Comparison of ENCODE assay signal across 23 cellular contexts in the genomic region with DNA sequence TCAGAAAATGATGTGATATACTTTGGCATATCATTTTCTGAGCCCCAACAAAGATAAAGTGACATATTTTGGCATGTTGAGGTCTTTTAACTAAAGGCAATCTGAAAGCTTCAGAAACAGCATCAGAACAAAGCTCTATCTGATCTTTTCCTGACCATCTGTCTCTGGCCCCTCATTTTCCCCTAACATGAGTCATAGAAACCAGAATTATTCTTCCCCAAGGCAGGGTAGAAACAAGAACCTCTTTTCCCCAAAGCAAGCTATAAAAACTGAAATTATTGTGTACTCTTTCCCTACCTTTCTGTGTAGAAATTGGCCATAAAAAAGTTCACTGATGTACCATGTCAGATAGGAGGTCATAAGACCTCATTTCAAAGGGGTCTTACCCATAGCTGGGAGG. TPM values are rescaled to one million over a fixed set of nuclear protein-coding genes. Genes with fewer than 3 reads are reported as not detected.
DNase-seq lines count a peak whose midpoint lies in the region; ATAC-seq and TF ChIP-seq lines count a peak whose summit lies in the region.
"Had no signal": no experiment of that assay in that cellular context is flagged by ENCODE, and none has a peak within 500 bp of the region (broad histone marks: within the 10 kb centered on the region; RNA-seq: fewer than 3 reads in every experiment).

No MANE protein-coding gene starts in this region.

- TF ChIP-seq CTCF in glutamatergic neuron (IDR thresholded peaks at IDR 0.05; ENCODE audit: partially characterized antibody, unreplicated experiment) (no peak), GM13977 (IDR thresholded peaks at IDR 0.05; ENCODE audit: extremely low read depth, insufficient read depth, missing control alignments) (no peak)

- DNase-seq in HT1080 (ENCODE audit: low read depth) (peak; percentile 3), SK-MEL-5 (ENCODE audit: low read depth, low spot score) (peak; percentile 37), glutamatergic neuron (no peak), GM13977 (ENCODE audit: low spot score) (no peak)
- DNase-seq: CD4-positive, CD25-positive, alpha-beta regulatory T cell; COR-L47; DMS79; MG63; NCI-H1105; NCI-H2029 treated with DMSO at 0.1 percent for 48 hours; NCI-H226; NCI-H524; NCI-H774; Right ventricle myocardium superior; SW 1271; T-helper 2 cell had no signal

- H3K27ac Mint-ChIP-seq in glutamatergic neuron (ENCODE audit: unreplicated experiment) = peak overlapping the region; percentile 48
- H3K27ac Mint-ChIP-seq: CD4-positive, CD25-positive, alpha-beta regulatory T cell had no signal

- no peak overlapping the region for H3K4me3 Mint-ChIP-seq in glutamatergic neuron (ENCODE audit: unreplicated experiment)
- H3K4me3 Mint-ChIP-seq: CD4-positive, CD25-positive, alpha-beta regulatory T cell had no signal

- in situ Hi-C loops in SK-MEL-5 (cut with HindIII; ENCODE audit: low pct_unique_long_range_greater_than_20kb, low sequenced_read_pairs) (no loop called here), GM13977 (cut with MboI; ENCODE audit: low pct_unique_long_range_greater_than_20kb, low sequenced_read_pairs, unreplicated experiment) (no loop called here)

- H3K36me3 Mint-ChIP-seq in glutamatergic neuron (ENCODE audit: unreplicated experiment) = no peaks in the 10 kb centered on the region
- H3K36me3 Mint-ChIP-seq: CD4-positive, CD25-positive, alpha-beta regulatory T cell had no signal

- ATAC-seq in GM21619 (IDR thresholded peaks at IDR 0.05; ENCODE audit: unreplicated experiment) (peak; percentile 49), HG02623 (IDR thresholded peaks at IDR 0.05; ENCODE audit: unreplicated experiment) (no peak), HG03039 (IDR thresholded peaks at IDR 0.05; ENCODE audit: unreplicated experiment) (no peak)
- ATAC-seq: HepG2, K562 had no signal

- no peaks in the 10 kb centered on the region for H3K9me3 Mint-ChIP-seq in glutamatergic neuron (ENCODE audit: unreplicated experiment)

- no peaks in the 10 kb centered on the region for H3K27me3 Mint-ChIP-seq in glutamatergic neuron (ENCODE audit: unreplicated experiment)
- H3K27me3 Mint-ChIP-seq: CD4-positive, CD25-positive, alpha-beta regulatory T cell had no signal

- peaks cover 10% of the 10 kb centered on the region for H3K4me1 Mint-ChIP-seq in glutamatergic neuron (ENCODE audit: low read depth, unreplicated experiment)
- H3K4me1 Mint-ChIP-seq: CD4-positive, CD25-positive, alpha-beta regulatory T cell had no signal

RNA-seq across cellular contexts. Expression of a gene that starts 48.7 kb away (rescaled TPM):
- total RNA-seq in HT1080 (2014; rRNA removed; shearing (Covaris generic)) = 0.34 and 0.47 TPM in 2 replicates
- 0.74 and 1.1 TPM in 2 replicates for polyA plus RNA-seq in HT1080 (2015; cell fraction: cytosol; rRNA removed)
- polyA plus RNA-seq in HT1080 (2015; cell fraction: nucleus; rRNA removed) = 4.2 and 4.5 TPM in 2 replicates
- total RNA-seq in SK-MEL-5 (2014; rRNA removed; shearing (Covaris generic)) = 35.7 TPM in 2 replicates
- polyA plus RNA-seq in SK-MEL-5 (2015; cell fraction: cytosol; rRNA removed) = 14.4 and 18.9 TPM in 2 replicates
- 10.3 and 16.6 TPM in 2 replicates for polyA plus RNA-seq in SK-MEL-5 (2015; cell fraction: nucleus; rRNA removed)
- total RNA-seq in glutamatergic neuron (ENCODE audit: unreplicated experiment) = not detected
- total RNA-seq: CD4-positive, CD25-positive, alpha-beta regulatory T cell; HepG2; LHCN-M2; OCI-LY7 had no signal
- polyA plus RNA-seq: CD4-positive, CD25-positive, alpha-beta regulatory T cell; HepG2 had no signal

Comparison
In these comparisons a context has a peak if more than half of its experiments do, and no peak if none do; other contexts are left out.
1. DNase-seq: peak in HT1080 (single experiment) and SK-MEL-5 (single experiment); none in glutamatergic neuron (single experiment) and GM13977 (single experiment).
2. RNA of a gene that starts 48.7 kb away (total RNA-seq): 35.7 TPM in SK-MEL-5; 0.34 to 0.47 TPM in HT1080 and not detected in glutamatergic neuron (single experiment); every median in the first group is over 10 times any median in the second.